Comparison of ENCODE assay signal across 19 cellular contexts in the genomic region with DNA sequence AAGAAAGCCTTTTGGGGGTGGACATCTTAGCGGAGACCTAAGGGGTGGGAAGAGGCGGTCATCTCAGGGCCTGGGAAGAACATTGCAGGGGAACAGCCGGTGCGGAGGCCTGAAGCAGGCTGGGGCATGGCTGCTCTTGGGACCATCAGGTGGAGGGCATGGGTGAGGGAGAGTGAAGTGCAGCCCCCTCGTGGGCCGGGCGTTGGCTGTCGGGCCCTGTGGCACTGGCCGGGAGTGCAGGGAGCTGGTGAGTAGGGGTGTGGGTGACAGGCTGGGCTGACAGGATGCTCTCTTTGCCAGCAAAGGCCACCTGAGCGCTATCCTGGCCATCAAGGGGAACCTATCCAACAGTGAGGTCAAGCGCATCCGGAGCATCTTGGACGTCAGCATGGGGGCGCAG. TPM values are rescaled to one million over a fixed set of nuclear protein-coding genes. Genes with fewer than 3 reads are reported as not detected.
DNase-seq lines count a peak whose midpoint lies in the region; ATAC-seq, FAIRE-seq and TF ChIP-seq lines count a peak whose summit lies in the region.
"Had no signal": no experiment of that assay in that cellular context is flagged by ENCODE, and none has a peak within 500 bp of the region (broad histone marks: within the 10 kb centered on the region; RNA-seq: fewer than 3 reads in every experiment).

No MANE protein-coding gene starts in this region.

- H2BK5ac ChIP-seq in mesenchymal stem cell (ENCODE audit: low read depth, low read length, poor library complexity, severe bottlenecking), result no peak overlapping the region

- H3K9ac ChIP-seq in mesenchymal stem cell (ENCODE audit: low read length), result no peak overlapping the region

- H3K4me1 ChIP-seq in mesenchymal stem cell (ENCODE audit: control insufficient read depth, insufficient read depth, low read depth, low read length), result peaks cover 76% of the 10 kb centered on the region
- peaks cover 16% of the 10 kb centered on the region for H3K4me1 ChIP-seq in psoas muscle

- H3K79me1 ChIP-seq in mesenchymal stem cell (replicated peaks; ENCODE audit: low read length, poor library complexity, severe bottlenecking), result peaks cover 6% of the 10 kb centered on the region

- POLR2A ChIA-PET in RWPE1 (lab: Yijun Ruan, JAX; ENCODE audit: low non-redundant PET), result no interaction called here

- no peak overlapping the region for H3K14ac ChIP-seq in mesenchymal stem cell (ENCODE audit: low read length in 2 of 2)

- no peak overlapping the region for H2BK120ac ChIP-seq in mesenchymal stem cell (ENCODE audit: low read depth, low read length)

- no peak overlapping the region for H3K4ac ChIP-seq in mesenchymal stem cell (ENCODE audit: low read depth in 1 of 2, low read length in 2 of 2)

- TF ChIP-seq CTCF in RWPE1 (conservative IDR thresholded peaks at IDR 0.05; ENCODE audit: low read depth) (no peak), psoas muscle (IDR thresholded peaks at IDR 0.05) (no peak)

- no peak overlapping the region for H2BK12ac ChIP-seq in mesenchymal stem cell (ENCODE audit: low read length in 2 of 2)

- peaks cover 5% of the 10 kb centered on the region for H3K36me3 ChIP-seq in H7 (replicated peaks; ENCODE audit: control insufficient read depth, insufficient read depth, low read length)
- H3K36me3 ChIP-seq in mesenchymal stem cell (ENCODE audit: control insufficient read depth in 1 of 2, insufficient read depth in 2 of 2, low read depth in 1 of 2, low read length in 2 of 2), result peaks cover 55 to 65% of the 10 kb centered on the region in 2 experiments
- peaks cover 3 to 64% of the 10 kb centered on the region in 2 donors for H3K36me3 ChIP-seq in psoas muscle (ENCODE audit: insufficient read depth in 1 of 2, low read depth in 1 of 2)
- H3K36me3 ChIP-seq: BE2C had no signal

- H2AFZ ChIP-seq in mesenchymal stem cell (ENCODE audit: low read depth, low read length), result no peak overlapping the region
- H2AFZ ChIP-seq: GM23338 had no signal

- H3K18ac ChIP-seq in mesenchymal stem cell (ENCODE audit: low read depth in 1 of 2, low read length in 2 of 2), result no peak overlapping the region

- 95% methylated on average over 14 of the region's 14 CpGs for WGBS in mesenchymal stem cell
- 83 to 93% (median 89%) methylated on average over 14 of the region's 14 CpGs for WGBS in psoas muscle, 3 donors

- no peak for TF ChIP-seq POLR2A in H54 (IDR thresholded peaks at IDR 0.05; ENCODE audit: low read depth, low read length)

- H3K4me2 ChIP-seq in mesenchymal stem cell (ENCODE audit: low read length, poor library complexity, severe bottlenecking), result no peak overlapping the region
- H3K4me2 ChIP-seq: GM23338 had no signal

- H3K9me3 ChIP-seq in mesenchymal stem cell (ENCODE audit: control insufficient read depth, low read length) (no peaks in the 10 kb centered on the region), psoas muscle (no peaks in the 10 kb centered on the region)
- H3K9me3 ChIP-seq: BE2C had no signal

- no peak overlapping the region for H3K23ac ChIP-seq in mesenchymal stem cell (ENCODE audit: low read length in 2 of 2)

- no peak overlapping the region for H3K4me3 ChIP-seq in H7 (ENCODE audit: insufficient read depth, low read depth, low read length)
- no peak overlapping the region for H3K4me3 ChIP-seq in mesenchymal stem cell (ENCODE audit: insufficient read depth in 1 of 2, low read depth in 1 of 2, low read length in 2 of 2)
- H3K4me3 ChIP-seq in psoas muscle, result no peak overlapping the region
- H3K4me3 ChIP-seq: GM23338 had no signal

- H3K27ac ChIP-seq in RWPE1 (peak overlapping the region; percentile 74), mesenchymal stem cell (ENCODE audit: low read length, poor library complexity, severe bottlenecking) (no peak overlapping the region), psoas muscle (peak overlapping the region; percentile 86)
- H3K27ac ChIP-seq: C4-2B had no signal

- intact Hi-C loops in psoas muscle (cut with DNase I), result no loop called here

- H3K27me3 ChIP-seq in H7 (ENCODE audit: control insufficient read depth, insufficient read depth, low read length) (peaks cover 1% of the 10 kb centered on the region; the same call in 1 of the 2 replicates), mesenchymal stem cell (ENCODE audit: control insufficient read depth in 1 of 2, insufficient read depth in 1 of 2, low read length in 2 of 2) (no peaks in the 10 kb centered on the region), psoas muscle (ENCODE audit: insufficient read depth in 3 of 3, low read length in 2 of 3) (no peaks in the 10 kb centered on the region)
- H3K27me3 ChIP-seq: BE2C had no signal

- ATAC-seq in psoas muscle, result no peak
- ATAC-seq: CD8-positive, alpha-beta T cell; GM23338 had no signal

- no peak overlapping the region for H4K91ac ChIP-seq in mesenchymal stem cell (ENCODE audit: low read length)

- H4K8ac ChIP-seq in mesenchymal stem cell (ENCODE audit: low read length), result no peak overlapping the region

- peak; percentile 41 for DNase-seq in H7
- DNase-seq in RWPE1 (ENCODE audit: low spot score), result no peak
- DNase-seq in mesenchymal stem cell, result no peak
- DNase-seq in psoas muscle, result no peak
- no peak for DNase-seq in activated effector memory CD4-positive, alpha-beta T cell treated with Interleukin-2 at 50 U/mL for 16 hours
- DNase-seq in hepatic stellate cell (ENCODE audit: low spot score), result no peak
- DNase-seq in H54 (ENCODE audit: insufficient read length, low spot score), result no peak
- DNase-seq: BE2C; CD8-positive, alpha-beta T cell; COR-L47; DND-41; GDM1; HCEC 1CT; HFFc6 had no signal

- FAIRE-seq in H54 (lab: Jason Lieb, UNC), result no peak
- FAIRE-seq: A204.1, GM12892, HepG2 had no signal

- no peak overlapping the region for H2BK15ac ChIP-seq in mesenchymal stem cell (ENCODE audit: low read depth, poor library complexity, severe bottlenecking)

- H2AK5ac ChIP-seq in mesenchymal stem cell (ENCODE audit: low read length, severe bottlenecking), result peak overlapping the region; percentile 21

- CTCF ChIA-PET in RWPE1 (lab: Yijun Ruan, JAX), result no interaction called here

RNA-seq across cellular contexts. Expression of gene TNFAIP2, which starts 11.7 kb away (rescaled TPM):
- total RNA-seq in H7 (2014; rRNA removed; shearing (Covaris generic)), result 30.1 and 38.7 TPM in 2 replicates
- polyA plus RNA-seq in mesenchymal stem cell (2013, experiment 1 of 2), result 29.2 TPM
- 27.7 TPM for polyA plus RNA-seq in mesenchymal stem cell (2013, experiment 2 of 2)
- 100 to 1,000 TPM in 1 of 4 donors, 10 to 100 TPM in 3; 25.7 to 146 (median 39.1) TPM for total RNA-seq in psoas muscle
- 10 to 100 TPM; 32.2 to 97.4 (median 52.3) TPM for polyA plus RNA-seq in psoas muscle

RNA-seq across cellular contexts. Expression of gene EXOC3L4, which starts 40.4 kb away (rescaled TPM):
- 0.21 TPM in 1 of 2 replicates, not detected in the other for total RNA-seq in H7 (2014; rRNA removed; shearing (Covaris generic))
- polyA plus RNA-seq in mesenchymal stem cell (2013, experiment 1 of 2), result not detected
- polyA plus RNA-seq in mesenchymal stem cell (2013, experiment 2 of 2), result 0.05 TPM
- under 1 TPM in 2 of 4 donors, not detected in 2; 0.23 to 0.30 TPM for total RNA-seq in psoas muscle
- polyA plus RNA-seq in psoas muscle, result under 1 TPM in 2 of 3 donors, not detected in 1; 0.12 to 0.33 TPM
- total RNA-seq: CD8-positive, alpha-beta T cell; GM23338 had no signal
- polyA plus RNA-seq: GM23338 had no signal

RNA-seq across cellular contexts. Expression of gene LBHD2, which starts 50.9 kb away (rescaled TPM):
- total RNA-seq in H7 (2014; rRNA removed; shearing (Covaris generic)), result not detected in 2 replicates
- polyA plus RNA-seq in mesenchymal stem cell (2013, experiment 1 of 2), result not detected
- polyA plus RNA-seq in mesenchymal stem cell (2013, experiment 2 of 2), result not detected
- not detected for total RNA-seq in psoas muscle
- polyA plus RNA-seq in psoas muscle, result not detected
- total RNA-seq: CD8-positive, alpha-beta T cell; GM23338; HFFc6 had no signal
- polyA plus RNA-seq: GM23338 had no signal
